33 cellular contexts compared by ENCODE assay signal in genomic region chr3:182964179-182964578, GRCh38.
"Had no signal": no experiment of that assay in that cellular context is flagged by ENCODE, and none has a peak within 500 bp of the region (broad histone marks: within the 10 kb centered on the region; RNA-seq: fewer than 3 reads in every experiment).

No MANE protein-coding gene starts in this region.

- H3K36me3 ChIP-seq: brain microvascular endothelial cell, breast epithelium had no signal

- H3K9me3 ChIP-seq: adrenal gland, body of pancreas, breast epithelium had no signal

- ATAC-seq: activated CD8-positive, alpha-beta T cell treated with anti-CD3 and anti-CD28 coated beads for 36 hours; activated naive CD4-positive, alpha-beta T cell treated with anti-CD3 and anti-CD28 coated beads, Interleukin-2, amount 50 U/mL, for 72 hours; activated T-cell treated with anti-CD3 and anti-CD28 coated beads, Interleukin-2, amount 50 U/mL, for 4 hours; activated T-cell treated with anti-CD3 and anti-CD28 coated beads, Interleukin-2, amount 50 U/mL, for 72 hours; activated T-helper 17 cell treated with anti-CD3 and anti-CD28 coated beads, Interleukin-2, amount 50 U/mL, for 72 hours; body of pancreas had no signal

- H3K4me3 ChIP-seq: adrenal gland, body of pancreas, breast epithelium had no signal

- H3K27me3 ChIP-seq: adrenal gland, body of pancreas, brain microvascular endothelial cell, breast epithelium had no signal

- DNase-seq: activated B cell treated with CpG ODN at 0.5 μM for 24 hours; activated CD4-positive, alpha-beta memory T cell treated with anti-CD3 and anti-CD28 coated beads for 36 hours; activated CD4-positive, alpha-beta T cell treated with anti-CD3 and anti-CD28 coated beads for 4 hours; activated CD4-positive, alpha-beta T cell treated with anti-CD3 and anti-CD28 coated beads, Interleukin-2, amount 10 ng/mL, durations not matched to agents 24 days and 14 days; activated CD4-positive, alpha-beta T cell treated with anti-CD3 and anti-CD28 coated beads, Interleukin-2, amount 50 U/mL, for 1 hour; activated CD4-positive, alpha-beta T cell treated with anti-CD3 and anti-CD28 coated beads, Interleukin-2, amount 50 U/mL, for 4 hours; activated CD4-positive, CD25-positive, alpha-beta regulatory T cell treated with anti-CD3 and anti-CD28 coated beads, Interleukin-2, amount 50 U/mL, for 72 hours; activated CD8-positive, alpha-beta memory T cell treated with anti-CD3 and anti-CD28 coated beads, Interleukin-2, amount 50 U/mL, for 4 hours; activated CD8-positive, alpha-beta T cell treated with anti-CD3 and anti-CD28 coated beads for 36 hours; activated effector memory CD4-positive, alpha-beta T cell treated with anti-CD3 and anti-CD28 coated beads, Interleukin-2, amount 50 U/mL, for 16 hours; activated gamma-delta T cell treated with Interleukin-2 at 50 U/mL for 16 hours; activated naive CD4-positive, alpha-beta T cell; activated naive CD4-positive, alpha-beta T cell treated with anti-CD3 and anti-CD28 coated beads for 36 hours; activated naive CD4-positive, alpha-beta T cell treated with anti-CD3 and anti-CD28 coated beads, Interleukin-2, amount 50 U/mL, for 16 hours; activated naive CD8-positive, alpha-beta T cell treated with anti-CD3 and anti-CD28 coated beads for 36 hours; activated T-cell treated with anti-CD3 and anti-CD28 coated beads for 4 hours; activated T-cell treated with anti-CD3 and anti-CD28 coated beads, Interleukin-2, amount 50 U/mL, for 1 hour; activated T-cell treated with anti-CD3 and anti-CD28 coated beads, Interleukin-2, amount 50 U/mL, for 4 hours; activated T-cell treated with anti-CD3 and anti-CD28 coated beads, Interleukin-2, amount 50 U/mL, for 72 hours; adrenal gland; amniotic stem cell; aorta; body of pancreas; brain microvascular endothelial cell; central memory CD4-positive, alpha-beta T cell; T-helper 2 cell; T-helper 9 cell had no signal

- H3K4me1 ChIP-seq: breast epithelium had no signal

- H3K27ac ChIP-seq: adrenal gland, body of pancreas, brain microvascular endothelial cell, breast epithelium, VCaP had no signal

- FAIRE-seq: astrocyte, TTC549 had no signal
